Comparison of ENCODE assay signal across 7 cellular contexts in the genomic region with DNA sequence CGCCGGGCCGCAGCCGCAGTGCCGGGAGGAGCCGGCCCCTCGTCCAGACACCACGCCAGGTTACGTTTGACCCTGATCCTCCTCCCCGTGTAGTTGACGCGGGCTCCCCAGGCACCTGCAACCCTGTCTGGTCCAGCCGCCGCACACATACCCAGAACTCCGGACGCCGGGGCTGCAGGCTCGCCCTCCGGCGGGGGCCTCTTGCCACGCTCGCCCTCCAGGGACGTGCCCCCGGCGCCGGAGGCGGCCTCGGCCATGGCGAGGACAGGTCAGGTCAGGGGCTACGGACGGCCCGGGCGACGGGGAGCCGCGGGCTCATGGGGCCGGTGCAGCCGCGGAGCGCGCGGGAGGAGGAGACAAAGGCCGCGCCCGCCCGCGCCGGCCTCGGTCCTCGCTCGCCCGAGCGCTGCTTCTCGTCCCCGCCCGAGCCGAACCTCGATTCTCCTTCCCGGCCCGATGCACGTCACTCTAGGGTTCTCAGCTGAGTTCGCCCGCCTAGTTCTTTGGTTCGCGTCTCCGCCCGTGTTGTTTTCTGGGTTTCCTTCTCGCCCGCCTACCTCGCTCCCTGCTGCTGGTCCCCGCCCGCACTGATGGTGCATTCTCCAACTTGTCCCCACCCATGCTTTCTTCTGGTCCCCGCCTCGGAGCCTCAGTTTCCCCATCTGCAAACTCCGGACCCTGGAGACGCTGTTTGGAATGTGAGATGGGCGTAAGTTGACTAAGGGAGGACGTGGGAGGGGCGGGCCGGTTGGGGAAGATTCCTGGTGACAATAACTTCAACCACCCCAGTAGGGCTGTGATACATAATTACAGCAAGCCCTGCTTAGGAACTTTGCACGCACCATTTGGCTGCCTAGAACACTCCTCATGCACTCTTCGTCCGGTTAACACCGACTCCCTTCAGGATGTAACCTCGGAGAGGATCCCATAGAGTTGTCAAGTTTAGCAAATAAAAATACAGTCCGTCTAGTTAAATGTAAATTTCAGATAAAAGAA. TPM values are rescaled to one million over a fixed set of nuclear protein-coding genes. Genes with fewer than 3 reads are reported as not detected.
DNase-seq lines count a peak whose midpoint lies in the region; ATAC-seq and TF ChIP-seq lines count a peak whose summit lies in the region.

Gene ANO8 (minus strand): TSS at position 442 of the 996 bp plus-strand sequence. CDS start 185 bp downstream, at position 257.

- H3K36me3 ChIP-seq in liver (ENCODE audit: control insufficient read depth in 4 of 4, insufficient read depth in 3 of 4, low read depth in 1 of 4, low read length in 3 of 4), result no peaks in the 10 kb centered on the region

- peaks cover 8 to 34% (median 25%) of the 10 kb centered on the region in 4 donors for H3K4me1 ChIP-seq in liver (ENCODE audit: control insufficient read depth in 4 of 4, insufficient read depth in 4 of 4, low read length in 3 of 4)

- no peak within 1 kb of the TSS for H3K27ac ChIP-seq in liver (ENCODE audit: low read depth in 1 of 2, low read length in 2 of 2)

- peak; percentile 32 for ATAC-seq in GM18861 (IDR thresholded peaks at IDR 0.05; ENCODE audit: unreplicated experiment)
- ATAC-seq in HG03571 (IDR thresholded peaks at IDR 0.05; ENCODE audit: unreplicated experiment), result peak; percentile 35

- 2% methylated on average over 86 of the region's 86 CpGs for WGBS in liver

- no peak for TF ChIP-seq CTCF in liver (IDR thresholded peaks at IDR 0.05; ENCODE audit: low read depth, low read length, missing input control)

- peak within 1 kb of the TSS; percentile 49 to 71 (median 63) for H3K4me3 ChIP-seq in liver (ENCODE audit: low read depth in 1 of 3, low read length in 3 of 3)

- no peaks in the 10 kb centered on the region for H3K27me3 ChIP-seq in liver (ENCODE audit: control insufficient read depth in 4 of 4, insufficient read depth in 4 of 4, low read length in 3 of 4)

- DNase-seq in NCI-H774 (lab: John Stamatoyannopoulos, UW), result peak; percentile 97
- DNase-seq in activated CD4-positive, alpha-beta T cell treated with anti-CD3 and anti-CD28 coated beads, Interleukin-2, amount 50 U/mL, for 24 hours (ENCODE audit: low read depth in 1 of 2, low spot score in 1 of 2), result peak; percentile 87 to 95
- DNase-seq in dermis microvascular lymphatic vessel endothelial cell (ENCODE audit: low read depth in 2 of 2), result peak; percentile 97 to 98
- DNase-seq in stimulated activated CD4-positive, alpha-beta T cell treated with anti-CD3 and anti-CD28 coated beads, Interleukin-2, amount 100 ng/mL, for 48 hours, result peak; percentile 93 to 97

- H3K9ac ChIP-seq in liver (ENCODE audit: low read depth in 1 of 2, low read length in 2 of 2), result peak within 1 kb of the TSS in 1 of 2 donors; percentile 56

- peak in 1 of 2 donors; percentile 29 for TF ChIP-seq RAD21 in liver (IDR thresholded peaks at IDR 0.05)

- no peaks in the 10 kb centered on the region for H3K9me3 ChIP-seq in liver (ENCODE audit: control insufficient read depth in 4 of 4, low read length in 3 of 4)

TF ChIP-seq in liver, 16 proteins besides CTCF, POLR2A, EP300 and RAD21:
- TF ChIP-seq HNF4A (conservative IDR thresholded peaks at IDR 0.05) (no peak), JUND (IDR thresholded peaks at IDR 0.05) (no peak), HNF4G (IDR thresholded peaks at IDR 0.05) (no peak), SP1 (IDR thresholded peaks at IDR 0.05) (peak; percentile 62), GABPA (IDR thresholded peaks at IDR 0.05 in 1 of 2, conservative IDR thresholded peaks at IDR 0.05 in 1 of 2) (peak in 1 of 2 donors; percentile 36), YY1 (IDR thresholded peaks at IDR 0.05) (peak; percentile 54), RXRA (IDR thresholded peaks at IDR 0.05) (peak; percentile 25 to 40)
- TF ChIP-seq, protein P1, sequence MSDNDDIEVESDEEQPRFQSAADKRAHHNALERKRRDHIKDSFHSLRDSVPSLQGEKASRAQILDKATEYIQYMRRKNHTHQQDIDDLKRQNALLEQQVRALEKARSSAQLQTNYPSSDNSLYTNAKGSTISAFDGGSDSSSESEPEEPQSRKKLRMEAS (IDR thresholded peaks at IDR 0.05), result no peak

RNA-seq across cellular contexts. Expression of gene ANO8, which starts in this region (rescaled TPM):
- total RNA-seq in dermis microvascular lymphatic vessel endothelial cell (1.8 and 2.8 TPM in 2 replicates), liver (1 to 10 TPM; 1.8 to 5.8 TPM)
- 1 to 10 TPM in 1 of 2 donors, under 1 TPM in 1; 0.75 to 2.3 TPM for polyA plus RNA-seq in liver
